Comparison of ENCODE assay signal across 8 cellular contexts in genomic region chr1:28518000-28518744, GRCh38.
DNase-seq lines count a peak whose midpoint lies in the region; ATAC-seq and TF ChIP-seq lines count a peak whose summit lies in the region.

No MANE protein-coding gene starts in this region.

- ATAC-seq in GM18873 (IDR thresholded peaks at IDR 0.05; ENCODE audit: low FRiP score, unreplicated experiment) (peak; percentile 59), HG03135 (IDR thresholded peaks at IDR 0.05; ENCODE audit: unreplicated experiment) (peak; percentile 66)
- ATAC-seq in activated CD4-positive, CD25-positive, alpha-beta regulatory T cell treated with anti-CD3 and anti-CD28 coated beads, Interleukin-2, amount 50 U/mL, for 24 hours, result peak; percentile 58 to 62

- H3K4me3 ChIP-seq in AG10803 (ENCODE audit: low read length), result peak overlapping the region; percentile 76

- peak; percentile 77 for TF ChIP-seq CTCF in AG10803 (conservative IDR thresholded peaks at IDR 0.05; ENCODE audit: low read length)

- DNase-seq in AG10803 (ENCODE audit: low read depth) (peak; percentile 84), NCI-H2227 (lab: John Stamatoyannopoulos, UW; ENCODE audit: unreplicated experiment) (peak; percentile 95), cerebellar cortex (ENCODE audit: low spot score) (peak; percentile 89), kidney tubule cell (ENCODE audit: low spot score) (peak; percentile 91)
- peak; percentile 71 to 90 for DNase-seq in stimulated activated CD4-positive, alpha-beta T cell treated with anti-CD3 and anti-CD28 coated beads, Interleukin-1b, Interleukin-23, amount 100 ng/mL, for 1 hour (ENCODE audit: low read depth in 2 of 2)

Comparison
In these comparisons a context has a peak if more than half of its experiments do, and no peak if none do; other contexts are left out.
1. Peak in every context shown above with its lines: DNase-seq, ATAC-seq and H3K4me3 ChIP-seq.